35 cellular contexts compared by ENCODE assay signal in the genomic region with DNA sequence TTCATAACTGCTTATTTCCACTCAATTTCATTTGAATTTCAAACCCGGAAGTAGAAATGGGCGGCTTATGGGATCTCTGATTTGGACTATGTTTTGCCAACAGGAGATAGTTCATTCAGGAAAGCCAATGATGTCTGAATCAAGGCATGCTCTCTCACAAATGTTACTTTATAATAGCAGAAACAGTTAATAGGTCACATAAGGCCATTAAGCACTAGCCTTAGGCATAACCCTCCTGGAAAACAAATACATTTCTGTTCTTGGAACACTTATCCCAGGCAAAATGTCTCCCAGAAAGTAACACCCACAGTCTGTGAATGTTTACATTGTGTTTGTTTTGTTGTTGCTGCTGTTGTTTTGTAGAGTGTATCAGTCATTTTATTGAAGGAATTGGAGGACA.
DNase-seq lines count a peak whose midpoint lies in the region; ATAC-seq and TF ChIP-seq lines count a peak whose summit lies in the region.
"Had no signal": no experiment of that assay in that cellular context is flagged by ENCODE, and none has a peak within 500 bp of the region (broad histone marks: within the 10 kb centered on the region; RNA-seq: fewer than 3 reads in every experiment).

No MANE protein-coding gene starts in this region.

- TF ChIP-seq EP300 in stomach (IDR thresholded peaks at IDR 0.05), result no peak

- H3K4me1 ChIP-seq in stomach, result no peaks in the 10 kb centered on the region
- H3K4me1 ChIP-seq: A549; BE2C; BLaER1; BLaER1 treated with 17β-estradiol and CSF1 and Interleukin-3, amounts not matched to agents 10 nM and 100 nM; Caco-2 had no signal

- no peaks in the 10 kb centered on the region for H3K36me3 Mint-ChIP-seq in type B pancreatic cell
- H3K36me3 Mint-ChIP-seq: CD14-positive monocyte; CD4-positive, alpha-beta memory T cell; CD4-positive, CD25-positive, alpha-beta regulatory T cell; CD8-positive, alpha-beta memory T cell; CD8-positive, alpha-beta T cell had no signal

- H3K36me3 ChIP-seq in stomach, result no peaks in the 10 kb centered on the region
- H3K36me3 ChIP-seq: BE2C; BLaER1; BLaER1 treated with 17β-estradiol and CSF1 and Interleukin-3, amounts not matched to agents 10 nM and 100 nM had no signal

- TF ChIP-seq CTCF in type B pancreatic cell (conservative IDR thresholded peaks at IDR 0.05), result no peak
- TF ChIP-seq CTCF in stomach (IDR thresholded peaks at IDR 0.05), result no peak

- H3K4me1 Mint-ChIP-seq in type B pancreatic cell (ENCODE audit: unreplicated experiment), result no peaks in the 10 kb centered on the region
- H3K4me1 Mint-ChIP-seq: B cell; CD14-positive monocyte; CD4-positive, alpha-beta memory T cell; CD4-positive, CD25-positive, alpha-beta regulatory T cell; CD8-positive, alpha-beta memory T cell had no signal

- H3K4me3 ChIP-seq in stomach, result no peak overlapping the region
- H3K4me3 ChIP-seq: A549; BLaER1; BLaER1 treated with 17β-estradiol and CSF1 and Interleukin-3, amounts not matched to agents 10 nM and 100 nM had no signal

- H3K4me3 Mint-ChIP-seq in type B pancreatic cell, result no peak overlapping the region
- H3K4me3 Mint-ChIP-seq: B cell; CD14-positive monocyte; CD4-positive, alpha-beta T cell; CD4-positive, CD25-positive, alpha-beta regulatory T cell; CD8-positive, alpha-beta memory T cell; CD8-positive, alpha-beta T cell had no signal

- no peaks in the 10 kb centered on the region for H3K27me3 ChIP-seq in stomach
- H3K27me3 ChIP-seq: BE2C; BLaER1; BLaER1 treated with 17β-estradiol and CSF1 and Interleukin-3, amounts not matched to agents 10 nM and 100 nM had no signal

- DNase-seq in COLO829 (ENCODE audit: low spot score) (peak; percentile 60), SK-MEL-5 (ENCODE audit: low read depth, low spot score) (peak; percentile 91), epidermal melanocyte (ENCODE audit: insufficient read length, low spot score) (peak; percentile 40), foreskin melanocyte (peak; percentile 96), type B pancreatic cell (ENCODE audit: extremely low spot score, unreplicated experiment) (no peak), stomach (no peak)
- DNase-seq: 8988T; ACHN; AML-193; BE2C; C1 segment of cervical spinal cord; Caco-2; Calu3; CD4-positive, alpha-beta memory T cell; CD4-positive, alpha-beta T cell; CD4-positive, CD25-positive, alpha-beta regulatory T cell; CD8-positive, alpha-beta memory T cell; CD8-positive, alpha-beta T cell; COR-L47; DMS 273 treated with DMSO at 0.1 percent for 48 hours; DMS153; DMS53; DMS79; DMS79 treated with DMSO at 0.1 percent for 48 hours; DND-41; EL had no signal

- peaks cover 0 to 11% (median 2%) of the 10 kb centered on the region in 4 donors for H3K9me3 ChIP-seq in stomach
- H3K9me3 ChIP-seq: A549; BE2C; BLaER1; BLaER1 treated with 17β-estradiol and CSF1 and Interleukin-3, amounts not matched to agents 10 nM and 100 nM; Caco-2 had no signal

- H3K27me3 Mint-ChIP-seq in type B pancreatic cell, result no peaks in the 10 kb centered on the region
- H3K27me3 Mint-ChIP-seq: B cell; CD4-positive, alpha-beta memory T cell; CD4-positive, alpha-beta T cell; CD4-positive, CD25-positive, alpha-beta regulatory T cell; CD8-positive, alpha-beta memory T cell had no signal

- H3K9me3 Mint-ChIP-seq in type B pancreatic cell, result peaks cover 9% of the 10 kb centered on the region

- no peak for TF ChIP-seq POLR2A in stomach (IDR thresholded peaks at IDR 0.05)

- no peak overlapping the region for H3K27ac ChIP-seq in stomach
- H3K27ac ChIP-seq: 22Rv1; A549; BLaER1; BLaER1 treated with 17β-estradiol and CSF1 and Interleukin-3, amounts not matched to agents 10 nM and 100 nM; C4-2B had no signal

- 89 to 98% (median 95%) methylated on average over 2 of the region's 2 CpGs for WGBS in stomach, 5 donors

- ATAC-seq in HG03280 (IDR thresholded peaks at IDR 0.05; ENCODE audit: unreplicated experiment) (no peak), GM18873 (IDR thresholded peaks at IDR 0.05; ENCODE audit: low FRiP score, unreplicated experiment) (no peak)
- ATAC-seq: A549; CD8-positive, alpha-beta T cell had no signal

- in situ Hi-C loops in SK-MEL-5 (cut with HindIII; ENCODE audit: low pct_unique_long_range_greater_than_20kb, low sequenced_read_pairs), result no loop called here

- intact Hi-C loops in stomach (cut with DNase I; ENCODE audit: low total_unique reads), result no loop called here

- H3K27ac Mint-ChIP-seq in type B pancreatic cell, result no peak overlapping the region
- H3K27ac Mint-ChIP-seq: B cell; CD14-positive monocyte; CD4-positive, alpha-beta memory T cell; CD4-positive, alpha-beta T cell; CD4-positive, CD25-positive, alpha-beta regulatory T cell; CD8-positive, alpha-beta memory T cell; CD8-positive, alpha-beta T cell had no signal

Comparison
In these comparisons a context has a peak if more than half of its experiments do, and no peak if none do; other contexts are left out.
1. DNase-seq: peak in COLO829 (single experiment), SK-MEL-5 (single experiment), epidermal melanocyte (single experiment) and foreskin melanocyte (single experiment); none in type B pancreatic cell (single experiment) and stomach (single experiment).